ENCODE assay signal across 8 cellular contexts in genomic region chr1:55416164-55416842, GRCh38.
"Had no signal": no experiment of that assay in that cellular context is flagged by ENCODE, and none has a peak within 500 bp of the region (broad histone marks: within the 10 kb centered on the region; RNA-seq: fewer than 3 reads in every experiment).

No MANE protein-coding gene starts in this region.

- H3K9me3 ChIP-seq: HAP-1 had no signal

- H3K36me3 Mint-ChIP-seq: IgD-negative memory B cell had no signal

- H3K4me1 Mint-ChIP-seq: IgD-negative memory B cell had no signal

- H3K36me3 ChIP-seq: HAP-1 had no signal

- H3K9me3 Mint-ChIP-seq: HFFc6 had no signal

- DNase-seq: GM23248, GOT3, H7, HFFc6, KBM-7 had no signal

- H3K4me3 Mint-ChIP-seq: HFFc6 had no signal

- H3K4me1 ChIP-seq: HAP-1 had no signal

- H3K4me3 ChIP-seq: GM23248, HAP-1 had no signal

- ATAC-seq: HCT116 had no signal

- H3K9ac ChIP-seq: GM23248 had no signal

- H3K27ac ChIP-seq: GM23248 had no signal

- H3K27ac Mint-ChIP-seq: HFFc6, IgD-negative memory B cell had no signal
